15 cellular contexts compared by ENCODE assay signal in genomic region chr16:71669926-71670536, GRCh38. TPM values are rescaled to one million over a fixed set of nuclear protein-coding genes. Genes with fewer than 3 reads are reported as not detected.
"Had no signal": no experiment of that assay in that cellular context is flagged by ENCODE, and none has a peak within 500 bp of the region (broad histone marks: within the 10 kb centered on the region; RNA-seq: fewer than 3 reads in every experiment).

No MANE protein-coding gene starts in this region.

- H3K27ac Mint-ChIP-seq: activated CD8-positive, alpha-beta T cell treated with anti-CD3 and anti-CD28 coated beads for 36 hours; activated naive CD8-positive, alpha-beta T cell treated with anti-CD3 and anti-CD28 coated beads for 36 hours; T-helper 1 cell treated with Interleukin-12 subunit alpha and Interleukin-12 subunit beta and Interleukin-4 antibody, amounts not matched to agents 30 μg/mL and 1 μg/mL, for 36 hours had no signal

- H3K9me3 ChIP-seq: ascending aorta, prostate gland, right lobe of liver, transverse colon had no signal

- H3K4me1 Mint-ChIP-seq: activated naive CD8-positive, alpha-beta T cell treated with anti-CD3 and anti-CD28 coated beads for 36 hours; nephron progenitor cell had no signal

- H3K27me3 Mint-ChIP-seq: activated CD8-positive, alpha-beta T cell treated with anti-CD3 and anti-CD28 coated beads for 36 hours; activated naive CD8-positive, alpha-beta T cell treated with anti-CD3 and anti-CD28 coated beads for 36 hours had no signal

- H3K4me2 ChIP-seq: smooth muscle cell had no signal

- ATAC-seq: activated CD8-positive, alpha-beta T cell treated with anti-CD3 and anti-CD28 coated beads for 36 hours; esophagus mucosa; stimulated activated naive CD8-positive, alpha-beta T cell treated with anti-CD3 and anti-CD28 coated beads, Interleukin-15, Interleukin-2, amounts not matched to agents 100 U/mL and 50 U/mL, for 24 hours had no signal

- DNase-seq: activated CD4-positive, alpha-beta T cell treated with anti-CD3 and anti-CD28 coated beads for 48 hours; activated CD8-positive, alpha-beta T cell treated with anti-CD3 and anti-CD28 coated beads for 36 hours; activated naive CD8-positive, alpha-beta T cell treated with anti-CD3 and anti-CD28 coated beads for 36 hours; activated T-cell treated with anti-CD3 and anti-CD28 coated beads, Interleukin-2, amount 50 U/mL, for 48 hours; kidney glomerular epithelial cell; nephron progenitor cell; occipital lobe; stimulated activated naive CD8-positive, alpha-beta T cell treated with anti-CD3 and anti-CD28 coated beads, Interleukin-15, Interleukin-2, amounts not matched to agents 100 U/mL and 50 U/mL, for 24 hours had no signal

- H3K9me3 Mint-ChIP-seq: activated CD8-positive, alpha-beta T cell treated with anti-CD3 and anti-CD28 coated beads for 36 hours; activated naive CD8-positive, alpha-beta T cell treated with anti-CD3 and anti-CD28 coated beads for 36 hours; nephron progenitor cell; T-helper 1 cell treated with Interleukin-12 subunit alpha and Interleukin-12 subunit beta and Interleukin-4 antibody, amounts not matched to agents 30 μg/mL and 1 μg/mL, for 36 hours had no signal

- H3K4me3 Mint-ChIP-seq: activated CD8-positive, alpha-beta T cell treated with anti-CD3 and anti-CD28 coated beads for 36 hours; activated naive CD8-positive, alpha-beta T cell treated with anti-CD3 and anti-CD28 coated beads for 36 hours; nephron progenitor cell; T-helper 1 cell treated with Interleukin-12 subunit alpha and Interleukin-12 subunit beta and Interleukin-4 antibody, amounts not matched to agents 30 μg/mL and 1 μg/mL, for 36 hours had no signal

- H3K36me3 ChIP-seq: prostate gland had no signal

- H3K27me3 ChIP-seq: ascending aorta, right lobe of liver, transverse colon had no signal

- H3K27ac ChIP-seq: ascending aorta, prostate gland, right lobe of liver, transverse colon had no signal

- H3K4me1 ChIP-seq: ascending aorta, prostate gland had no signal

- H3K4me3 ChIP-seq: ascending aorta, prostate gland, right lobe of liver, smooth muscle cell, transverse colon had no signal

RNA-seq across cellular contexts. Expression of gene MARVELD3, which starts 44.0 kb away (rescaled TPM):
- total RNA-seq: activated CD8-positive, alpha-beta T cell treated with anti-CD3 and anti-CD28 coated beads for 36 hours; activated naive CD8-positive, alpha-beta T cell treated with anti-CD3 and anti-CD28 coated beads for 36 hours; ascending aorta had no signal
